In the genomic region with DNA sequence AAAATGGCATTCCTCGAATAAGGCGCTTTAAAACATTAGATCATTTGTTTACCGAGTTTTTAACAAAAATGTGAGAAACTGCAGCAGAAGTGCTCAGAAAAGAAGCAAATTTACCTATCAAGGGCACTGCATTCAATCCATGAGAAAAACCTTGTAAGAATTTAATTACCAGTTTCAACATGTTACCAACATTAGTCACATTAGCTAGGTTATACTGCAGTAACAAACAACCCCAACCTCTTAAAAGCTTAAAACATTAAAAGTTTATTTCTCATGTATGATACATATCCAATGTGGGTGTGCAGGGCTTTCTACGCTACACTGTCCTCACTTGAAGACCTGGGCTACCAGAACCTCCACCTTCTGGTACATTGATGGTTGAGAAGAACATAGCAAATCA, we compare ENCODE assay signal across 30 cellular contexts.
"Had no signal": no experiment of that assay in that cellular context is flagged by ENCODE, and none has a peak within 500 bp of the region (broad histone marks: within the 10 kb centered on the region; RNA-seq: fewer than 3 reads in every experiment).

No MANE protein-coding gene starts in this region.

- DNase-seq: activated CD4-positive, alpha-beta memory T cell treated with anti-CD3 and anti-CD28 coated beads, Interleukin-2, amount 10 ng/mL, durations not matched to agents 7 days and 5 days; activated CD4-positive, alpha-beta T cell treated with anti-CD3 and anti-CD28 coated beads for 1 hour; activated CD4-positive, alpha-beta T cell treated with anti-CD3 and anti-CD28 coated beads for 36 hours; activated CD4-positive, alpha-beta T cell treated with anti-CD3 and anti-CD28 coated beads for 48 hours; activated CD4-positive, alpha-beta T cell treated with anti-CD3 and anti-CD28 coated beads, Interleukin-2, amount 10 ng/mL, durations not matched to agents 7 days and 5 days; activated CD4-positive, alpha-beta T cell treated with anti-CD3 and anti-CD28 coated beads, Interleukin-2, amount 50 U/mL, for 48 hours; activated CD4-positive, CD25-positive, alpha-beta regulatory T cell; activated CD8-positive, alpha-beta memory T cell treated with anti-CD3 and anti-CD28 coated beads for 24 hours; activated CD8-positive, alpha-beta memory T cell treated with anti-CD3 and anti-CD28 coated beads, Interleukin-2, amount 10 ng/mL, durations not matched to agents 7 days and 5 days; activated CD8-positive, alpha-beta memory T cell treated with anti-CD3 and anti-CD28 coated beads, Interleukin-2, amount 50 U/mL, for 48 hours; activated CD8-positive, alpha-beta T cell treated with anti-CD3 and anti-CD28 coated beads, Interleukin-2, amount 10 ng/mL, durations not matched to agents 7 days and 5 days; activated effector memory CD4-positive, alpha-beta T cell treated with Interleukin-2 at 50 U/mL for 16 hours; activated gamma-delta T cell; activated naive CD4-positive, alpha-beta T cell treated with anti-CD3 and anti-CD28 coated beads, Interleukin-2, amount 10 ng/mL, durations not matched to agents 7 days and 5 days; activated naive CD4-positive, alpha-beta T cell treated with Interleukin-2 at 50 U/mL for 16 hours; activated naive CD8-positive, alpha-beta T cell treated with anti-CD3 and anti-CD28 coated beads, Interleukin-2, amount 10 ng/mL, durations not matched to agents 7 days and 5 days; activated naive CD8-positive, alpha-beta T cell treated with anti-CD3 and anti-CD28 coated beads, Interleukin-2, amount 50 U/mL, for 24 hours; activated T-cell treated with anti-CD3 and anti-CD28 coated beads, Interleukin-2, amount 50 U/mL, for 24 hours; activated T-cell treated with anti-CD3 and anti-CD28 coated beads, Interleukin-2, amount 50 U/mL, for 48 hours; amygdala; anterior cingulate cortex; central memory CD4-positive, alpha-beta T cell; T-helper 1 cell; T-helper 2 cell; T-helper 9 cell had no signal

- H3K27ac ChIP-seq: ascending aorta, VCaP had no signal

- H3K9me3 ChIP-seq: ascending aorta had no signal

- H3K4me1 ChIP-seq: ascending aorta had no signal

- ATAC-seq: activated CD4-positive, alpha-beta T cell treated with anti-CD3 and anti-CD28 coated beads for 36 hours; activated CD4-positive, CD25-positive, alpha-beta regulatory T cell treated with anti-CD3 and anti-CD28 coated beads, Interleukin-2, amount 50 U/mL, for 24 hours; activated CD8-positive, alpha-beta memory T cell treated with anti-CD3 and anti-CD28 coated beads, Interleukin-2, amount 10 ng/mL, durations not matched to agents 7 days and 5 days; activated CD8-positive, alpha-beta T cell treated with anti-CD3 and anti-CD28 coated beads, Interleukin-2, amount 10 ng/mL, durations not matched to agents 7 days and 5 days; activated naive CD8-positive, alpha-beta T cell treated with anti-CD3 and anti-CD28 coated beads, Interleukin-2, amount 50 U/mL, for 24 hours; WTC11 had no signal

- H3K4me3 ChIP-seq: ascending aorta had no signal

- H3K27me3 ChIP-seq: ascending aorta had no signal

- H3K36me3 ChIP-seq: ascending aorta had no signal

- FAIRE-seq: TTC549 had no signal
